Comparison of ENCODE assay signal across 10 cellular contexts in the genomic region with DNA sequence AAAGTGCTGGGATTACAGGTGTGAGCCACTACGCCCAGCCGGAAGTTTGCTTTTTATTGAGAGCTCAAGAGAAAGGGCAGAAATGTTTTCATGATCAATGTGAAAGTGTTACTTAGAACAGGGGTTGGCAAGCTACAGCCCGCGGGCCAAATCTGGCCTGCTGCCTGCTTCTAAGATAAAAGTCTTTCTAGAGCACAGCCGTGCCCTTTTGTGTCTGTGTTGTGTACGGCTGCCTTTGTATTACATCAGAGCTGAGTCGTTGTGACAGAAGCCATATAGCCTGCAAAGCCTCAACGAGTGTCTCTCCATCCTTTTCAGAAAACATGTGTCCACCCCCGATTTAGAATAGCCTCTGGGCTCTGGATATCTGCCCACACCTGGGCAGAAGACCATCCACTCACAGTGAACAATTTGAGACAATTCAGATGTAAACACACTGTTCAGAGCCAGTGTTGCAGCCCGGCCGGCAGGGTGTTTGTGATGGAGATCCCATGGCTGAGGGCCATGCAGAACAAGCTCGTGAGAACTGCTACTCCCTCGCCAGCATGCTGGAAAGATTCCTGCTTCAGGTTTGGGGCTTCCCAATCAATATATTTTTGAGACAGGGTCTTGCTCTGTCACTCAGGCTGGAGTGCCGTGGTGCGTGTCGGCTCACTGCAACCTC. TPM values are rescaled to one million over a fixed set of nuclear protein-coding genes. Genes with fewer than 3 reads are reported as not detected.
DNase-seq lines count a peak whose midpoint lies in the region; ATAC-seq and TF ChIP-seq lines count a peak whose summit lies in the region.
"Had no signal": no experiment of that assay in that cellular context is flagged by ENCODE, and none has a peak within 500 bp of the region (broad histone marks: within the 10 kb centered on the region; RNA-seq: fewer than 3 reads in every experiment).

No MANE protein-coding gene starts in this region.

- dilution Hi-C loops in mammary epithelial cell (cut with HindIII; ENCODE audit: low sequenced_read_pairs): no loop called here

- peak overlapping the region; percentile 52 for H2AFZ ChIP-seq in mammary epithelial cell (ENCODE audit: low read depth, low read length)

- H3K27me3 ChIP-seq in mammary epithelial cell (ENCODE audit: insufficient read depth, low read length) (no peaks in the 10 kb centered on the region), breast epithelium (no peaks in the 10 kb centered on the region), heart left ventricle (no peaks in the 10 kb centered on the region)
- H3K27me3 ChIP-seq: BLaER1 had no signal

- TF ChIP-seq CTCF in mammary epithelial cell (conservative IDR thresholded peaks at IDR 0.05 in 1 of 2, IDR thresholded peaks at IDR 0.05 in 1 of 2; ENCODE audit: extremely low read depth in 1 of 2, insufficient read depth in 1 of 2, low read depth in 1 of 2, low read length in 2 of 2): no peak
- TF ChIP-seq CTCF in breast epithelium (IDR thresholded peaks at IDR 0.05): no peak
- no peak for TF ChIP-seq CTCF in VCaP (conservative IDR thresholded peaks at IDR 0.05)
- no peak for TF ChIP-seq CTCF in heart left ventricle (IDR thresholded peaks at IDR 0.05)

- CTCF ChIA-PET in mammary epithelial cell (lab: Charles Lee; ENCODE audit: low non-redundant PET): interaction anchor here (0.6 kb wide), 1 partner anchor 441 kb away, joined by 7 read pairs; no protein-coding TSS in a partner anchor

- no peaks in the 10 kb centered on the region for H3K9me3 ChIP-seq in mammary epithelial cell (replicated peaks; ENCODE audit: insufficient read depth, low read length)
- H3K9me3 ChIP-seq in breast epithelium: no peaks in the 10 kb centered on the region
- no peaks in the 10 kb centered on the region for H3K9me3 ChIP-seq in heart left ventricle
- H3K9me3 ChIP-seq: BLaER1, thoracic aorta had no signal

- TF ChIP-seq POLR2A in breast epithelium (IDR thresholded peaks at IDR 0.05) (no peak), heart left ventricle (IDR thresholded peaks at IDR 0.05) (no peak)

- in situ Hi-C loops in mammary epithelial cell (cut with MboI; ENCODE audit: low sequenced_read_pairs in 2 of 2): no loop called here

- intact Hi-C loops in mammary epithelial cell (cut with micrococcal nuclease) (no loop called here), breast epithelium (cut with DNase I; ENCODE audit: low total_unique reads) (no loop called here), heart left ventricle (cut with DNase I) (no loop called here)

- 31% methylated on average over 16 of the region's 16 CpGs for WGBS in mammary epithelial cell (ENCODE audit: low coverage, missing lambda C conversion rate)
- 48 to 56% (median 54%) methylated on average over 16 of the region's 16 CpGs for WGBS in heart left ventricle, 4 donors

- H3K36me3 ChIP-seq in mammary epithelial cell (ENCODE audit: insufficient read depth, low read length) (no peaks in the 10 kb centered on the region), breast epithelium (no peaks in the 10 kb centered on the region), heart left ventricle (no peaks in the 10 kb centered on the region)
- H3K36me3 ChIP-seq: BLaER1, thoracic aorta had no signal

- H3K4me3 ChIP-seq in mammary epithelial cell (replicated peaks in 1 of 3; ENCODE audit: insufficient read depth in 1 of 3, low read depth in 2 of 3, low read length in 3 of 3) (no peak overlapping the region), breast epithelium (no peak overlapping the region), heart left ventricle (no peak overlapping the region)
- H3K4me3 ChIP-seq: BLaER1, thoracic aorta had no signal

- H4K20me1 ChIP-seq in mammary epithelial cell (ENCODE audit: insufficient read depth, low read length): no peaks in the 10 kb centered on the region
- H4K20me1 ChIP-seq: BLaER1 had no signal

- H3K79me2 ChIP-seq in mammary epithelial cell (ENCODE audit: insufficient read depth, low read length): no peaks in the 10 kb centered on the region

- BruUV-seq in mammary epithelial cell (replicated peaks; lab: Mats Ljungman, UMichigan): no TSS peak

- peak; percentile 77 to 93 (median 90) for ATAC-seq in heart left ventricle
- no peak for ATAC-seq in HG02885 (IDR thresholded peaks at IDR 0.05; ENCODE audit: poor library complexity, unreplicated experiment)

- peak overlapping the region; percentile 26 for H3K4me2 ChIP-seq in mammary epithelial cell (ENCODE audit: insufficient read depth, low read depth, low read length)

- H3K9ac ChIP-seq in mammary epithelial cell (ENCODE audit: insufficient read depth, low read length): no peak overlapping the region
- H3K9ac ChIP-seq: BLaER1 had no signal

- no peak overlapping the region for H3K27ac ChIP-seq in mammary epithelial cell (ENCODE audit: insufficient read depth, low read depth, low read length)
- H3K27ac ChIP-seq in breast epithelium: no peak overlapping the region
- peak overlapping the region; percentile 71 for H3K27ac ChIP-seq in VCaP
- H3K27ac ChIP-seq in heart left ventricle: peak overlapping the region in 3 of 12 donors; percentile 15 to 71 (median 28)
- H3K27ac ChIP-seq: BLaER1, thoracic aorta had no signal

- DNase-seq in mammary epithelial cell (no peak), breast epithelium (ENCODE audit: low spot score in 2 of 2) (no peak), heart left ventricle (peak in 2 of 5 donors; percentile 51 to 65), superior temporal gyrus (ENCODE audit: extremely low spot score) (peak; percentile 28), NCI-H2171 treated with DMSO at 0.1 percent for 48 hours (lab: John Stamatoyannopoulos, UW) (no peak), activated gamma-delta T cell treated with Interleukin-2 at 50 U/mL for 16 hours (no peak)

- H3K4me1 ChIP-seq in mammary epithelial cell (ENCODE audit: insufficient read depth, low read length): no peaks in the 10 kb centered on the region
- no peaks in the 10 kb centered on the region for H3K4me1 ChIP-seq in breast epithelium
- H3K4me1 ChIP-seq in heart left ventricle: no peaks in the 10 kb centered on the region

RNA-seq across cellular contexts. Expression of a gene that starts 28.8 kb away (rescaled TPM):
- total RNA-seq in mammary epithelial cell (1 to 10 TPM; 1.1 to 1.2 TPM), breast epithelium (1 to 10 TPM in 2 of 3 donors, under 1 TPM in 1; 0.66 to 2.6 (median 1.0) TPM), heart left ventricle (1 to 10 TPM in 1 of 9 donors, under 1 TPM in 1, not detected in 7; 0.61 to 1.4 TPM)
- polyA plus RNA-seq in mammary epithelial cell (0.25 TPM), heart left ventricle (not detected)
- polyA minus RNA-seq in mammary epithelial cell: not detected

RNA-seq across cellular contexts. Expression of a gene that starts 29.4 kb away (rescaled TPM):
- total RNA-seq in mammary epithelial cell (1 to 10 TPM; 4.5 to 7.3 TPM), breast epithelium (1 to 10 TPM; 2.9 to 5.4 (median 5.0) TPM), heart left ventricle (1 to 10 TPM; 2.3 to 6.9 (median 4.6) TPM)
- polyA plus RNA-seq in mammary epithelial cell (3.9 TPM), heart left ventricle (1 to 10 TPM; 1.6 to 4.6 TPM)
- 3.2 TPM for polyA minus RNA-seq in mammary epithelial cell
